Comparison of ENCODE assay signal across 12 cellular contexts in the genomic region with DNA sequence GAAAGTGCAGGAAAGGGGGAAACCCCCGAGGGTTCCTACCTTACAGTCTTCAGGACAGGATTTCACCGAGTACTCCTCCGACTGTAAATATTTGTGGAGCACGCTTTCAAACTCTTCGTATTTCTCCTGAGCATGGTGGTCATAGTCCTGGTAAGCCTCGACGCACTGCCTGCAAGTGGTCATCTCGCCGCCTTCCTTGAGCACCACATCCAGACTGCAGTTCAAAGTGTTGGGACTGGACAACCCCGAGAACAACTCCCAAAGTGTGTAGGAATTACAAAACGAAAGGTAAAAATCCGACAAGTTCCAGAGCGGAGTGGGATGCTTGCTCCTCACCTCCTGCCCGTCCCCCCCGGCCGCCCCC.
DNase-seq lines count a peak whose midpoint lies in the region; ATAC-seq and TF ChIP-seq lines count a peak whose summit lies in the region.
"Had no signal": no experiment of that assay in that cellular context is flagged by ENCODE, and none has a peak within 500 bp of the region (broad histone marks: within the 10 kb centered on the region; RNA-seq: fewer than 3 reads in every experiment).

No MANE protein-coding gene starts in this region.

- no peak for TF ChIP-seq CTCF in testis (IDR thresholded peaks at IDR 0.05)

- H3K4me3 ChIP-seq in iPS-18c (ENCODE audit: insufficient read depth, low read depth, low read length) = peak overlapping the region; percentile 81
- H3K4me3 ChIP-seq in testis = peak overlapping the region; percentile 55 to 65

- 4 to 5% methylated on average over 14 to 16 of the region's 16 CpGs for WGBS in testis, 2 donors

- H3K4me1 ChIP-seq in testis = no peaks in the 10 kb centered on the region

- peaks cover 6% of the 10 kb centered on the region for H3K9me3 Mint-ChIP-seq in activated T-helper 17 cell treated with anti-CD3 and anti-CD28 coated beads, Interleukin-2, amount 50 U/mL, for 72 hours

- TF ChIP-seq POLR2A in testis (IDR thresholded peaks at IDR 0.05) = no peak

- H3K27ac ChIP-seq in testis = no peak overlapping the region

- H3K4me3 Mint-ChIP-seq in activated T-helper 17 cell treated with anti-CD3 and anti-CD28 coated beads, Interleukin-2, amount 50 U/mL, for 72 hours = peak overlapping the region; percentile 3
- H3K4me3 Mint-ChIP-seq: B cell; stimulated activated effector memory CD8-positive, alpha-beta T cell treated with anti-CD3 and anti-CD28 coated beads, Interleukin-12 subunit alpha, Interleukin-12 subunit beta, amount 100 ng/mL, for 72 hours had no signal

- intact Hi-C loops in testis (cut with DNase I; ENCODE audit: low total_unique reads) = no loop called here

- H3K27ac Mint-ChIP-seq in activated T-helper 17 cell treated with anti-CD3 and anti-CD28 coated beads, Interleukin-2, amount 50 U/mL, for 72 hours = no peak overlapping the region
- H3K27ac Mint-ChIP-seq: B cell; stimulated activated effector memory CD8-positive, alpha-beta T cell treated with anti-CD3 and anti-CD28 coated beads, Interleukin-12 subunit alpha, Interleukin-12 subunit beta, amount 100 ng/mL, for 72 hours had no signal

- H3K36me3 ChIP-seq in testis (ENCODE audit: low read depth, missing control alignments) = no peaks in the 10 kb centered on the region

- H3K27me3 Mint-ChIP-seq in activated T-helper 17 cell treated with anti-CD3 and anti-CD28 coated beads, Interleukin-2, amount 50 U/mL, for 72 hours = peaks cover 39% of the 10 kb centered on the region

- H3K36me3 Mint-ChIP-seq in activated T-helper 17 cell treated with anti-CD3 and anti-CD28 coated beads, Interleukin-2, amount 50 U/mL, for 72 hours (ENCODE audit: low read depth) = no peaks in the 10 kb centered on the region
- H3K36me3 Mint-ChIP-seq: stimulated activated effector memory CD8-positive, alpha-beta T cell treated with anti-CD3 and anti-CD28 coated beads, Interleukin-12 subunit alpha, Interleukin-12 subunit beta, amount 100 ng/mL, for 72 hours had no signal

- H3K4me1 Mint-ChIP-seq in activated T-helper 17 cell treated with anti-CD3 and anti-CD28 coated beads, Interleukin-2, amount 50 U/mL, for 72 hours = no peaks in the 10 kb centered on the region
- H3K4me1 Mint-ChIP-seq: stimulated activated effector memory CD8-positive, alpha-beta T cell treated with anti-CD3 and anti-CD28 coated beads, Interleukin-12 subunit alpha, Interleukin-12 subunit beta, amount 100 ng/mL, for 72 hours had no signal

- no peak for ATAC-seq in activated T-helper 17 cell treated with anti-CD3 and anti-CD28 coated beads, Interleukin-2, amount 50 U/mL, for 72 hours (replicated peaks)
- ATAC-seq in HG03521 (IDR thresholded peaks at IDR 0.05; ENCODE audit: unreplicated experiment) (no peak), GM18498 (IDR thresholded peaks at IDR 0.05; ENCODE audit: unreplicated experiment) (no peak)
- ATAC-seq: stimulated activated effector memory CD8-positive, alpha-beta T cell treated with anti-CD3 and anti-CD28 coated beads, Interleukin-12 subunit alpha, Interleukin-12 subunit beta, amount 100 ng/mL, for 72 hours had no signal

- peak; percentile 13 for DNase-seq in NCI-H510A (lab: John Stamatoyannopoulos, UW)
- DNase-seq in NCI-H510A treated with DMSO at 0.1 percent for 48 hours (lab: John Stamatoyannopoulos, UW) = no peak
- no peak for DNase-seq in testis
- no peak for DNase-seq in stimulated activated naive CD4-positive, alpha-beta T cell treated with Interleukin-2 at 50 U/mL for 16 hours (lab: John Stamatoyannopoulos, UW)
- DNase-seq: erythroblast, Karpas-422 had no signal

- H3K9me3 ChIP-seq in iPS-18c (ENCODE audit: control insufficient read depth, insufficient read depth, low read length) = no peaks in the 10 kb centered on the region
- H3K9me3 ChIP-seq in testis = no peaks in the 10 kb centered on the region

- H3K27me3 ChIP-seq in testis = no peaks in the 10 kb centered on the region
